Comparison of ENCODE assay signal across 8 cellular contexts in genomic region chr6:63574554-63574900, GRCh38. TPM values are rescaled to one million over a fixed set of nuclear protein-coding genes. Genes with fewer than 3 reads are reported as not detected.
DNase-seq lines count a peak whose midpoint lies in the region; ATAC-seq and TF ChIP-seq lines count a peak whose summit lies in the region.

No MANE protein-coding gene starts in this region.

- peaks cover 0 to 39% (median 24%) of the 10 kb centered on the region in 9 donors for H3K4me1 ChIP-seq in heart right ventricle
- peaks cover 1% of the 10 kb centered on the region for H3K4me1 ChIP-seq in urinary bladder (ENCODE audit: insufficient read depth)

- H3K27me3 ChIP-seq in heart right ventricle: no peaks in the 10 kb centered on the region

- ATAC-seq in heart right ventricle (no peak), HG02759 (IDR thresholded peaks at IDR 0.05; ENCODE audit: unreplicated experiment) (no peak)

- DNase-seq in heart right ventricle (no peak), cardiac septum (ENCODE audit: low spot score) (no peak), mesothelial cell of epicardium (ENCODE audit: low spot score in 2 of 2, unreplicated experiment in 2 of 2) (no peak), CD1c-positive myeloid dendritic cell (ENCODE audit: extremely low spot score) (no peak), OCI-M1 (lab: John Stamatoyannopoulos, UW) (no peak)

- H3K36me3 Mint-ChIP-seq in brain (peaks cover 39% of the 10 kb centered on the region), mesothelial cell of epicardium (peaks cover 8% of the 10 kb centered on the region)

- no peaks in the 10 kb centered on the region for H3K9me3 ChIP-seq in heart right ventricle

- H3K4me3 ChIP-seq in heart right ventricle (peak overlapping the region in 8 of 10 donors; percentile 77 to 97 (median 92)), urinary bladder (ENCODE audit: low read depth, low read length) (no peak overlapping the region)

- peaks cover 0 to 34% (median 25%) of the 10 kb centered on the region in 9 donors for H3K36me3 ChIP-seq in heart right ventricle
- no peaks in the 10 kb centered on the region for H3K36me3 ChIP-seq in urinary bladder (ENCODE audit: insufficient read depth)

- H3K9me3 Mint-ChIP-seq in brain (peaks cover 0 to 5% (median 0%) of the 10 kb centered on the region in 5 experiments), mesothelial cell of epicardium (no peaks in the 10 kb centered on the region)

- peak overlapping the region; percentile 94 to 100 (median 96) for H3K4me3 Mint-ChIP-seq in brain
- peak overlapping the region; percentile 81 for H3K4me3 Mint-ChIP-seq in mesothelial cell of epicardium

- peak overlapping the region in 6 of 10 donors; percentile 98 to 100 (median 99) for H3K27ac ChIP-seq in heart right ventricle
- H3K27ac ChIP-seq in urinary bladder (ENCODE audit: low read depth): peak overlapping the region; percentile 23

- H3K27me3 Mint-ChIP-seq in brain (peaks cover 14% of the 10 kb centered on the region), mesothelial cell of epicardium (ENCODE audit: low read depth) (no peaks in the 10 kb centered on the region)

- peak overlapping the region; percentile 95 to 100 (median 99) for H3K27ac Mint-ChIP-seq in brain
- H3K27ac Mint-ChIP-seq in mesothelial cell of epicardium: peak overlapping the region; percentile 97

- 69 to 78% methylated on average over 2 of the region's 2 CpGs for WGBS in heart right ventricle, 2 donors
- WGBS in urinary bladder: 79% methylated on average over 2 of the region's 2 CpGs

- H3K4me1 Mint-ChIP-seq in brain (peaks cover 53% of the 10 kb centered on the region), mesothelial cell of epicardium (peaks cover 38% of the 10 kb centered on the region)

- intact Hi-C loops in heart right ventricle (cut with DNase I) (loop anchor here in 5 of 10 donors (5.0 to 10.0 kb wide), 5 partner anchors 60 to 222 kb away; partner anchors contain the start of gene PHF3 (in 3 of the 5)), cardiac septum (cut with DNase I) (loop anchor here (10.0 kb wide), 1 partner anchor 220 kb away; no protein-coding TSS in a partner anchor)

- TF ChIP-seq CTCF in heart right ventricle (IDR thresholded peaks at IDR 0.05) (no peak), brain (conservative IDR thresholded peaks at IDR 0.05) (peak; percentile 27 to 51), mesothelial cell of epicardium (IDR thresholded peaks at IDR 0.05; ENCODE audit: unreplicated experiment) (no peak)

RNA-seq across cellular contexts. Expression of gene PTP4A1, which starts 2.2 kb away (rescaled TPM):
- 10 to 100 TPM; 30.0 to 69.9 (median 51.3) TPM for total RNA-seq in heart right ventricle
- polyA plus RNA-seq in heart right ventricle: 10 to 100 TPM in 1 of 2 donors, 1 to 10 TPM in 1; 2.6 to 13.6 TPM
- 42.6 TPM for total RNA-seq in cardiac septum
- polyA plus RNA-seq in brain (ENCODE audit: insufficient read depth, low read depth, low replicate concordance): 42.1 TPM
- total RNA-seq in mesothelial cell of epicardium: 47.0 to 51.5 TPM (median 51.1 TPM) in 3 replicates
- total RNA-seq in urinary bladder: 63.4 TPM
- 19.1 TPM for polyA plus RNA-seq in urinary bladder

Comparison
In these comparisons a context has a peak if more than half of its experiments do, and no peak if none do; other contexts are left out.
1. CTCF ChIP-seq: peak in brain (2 of 2); none in heart right ventricle (0 of 9) and mesothelial cell of epicardium (single experiment).